ENCODE assay signal across 22 cellular contexts in the genomic region with DNA sequence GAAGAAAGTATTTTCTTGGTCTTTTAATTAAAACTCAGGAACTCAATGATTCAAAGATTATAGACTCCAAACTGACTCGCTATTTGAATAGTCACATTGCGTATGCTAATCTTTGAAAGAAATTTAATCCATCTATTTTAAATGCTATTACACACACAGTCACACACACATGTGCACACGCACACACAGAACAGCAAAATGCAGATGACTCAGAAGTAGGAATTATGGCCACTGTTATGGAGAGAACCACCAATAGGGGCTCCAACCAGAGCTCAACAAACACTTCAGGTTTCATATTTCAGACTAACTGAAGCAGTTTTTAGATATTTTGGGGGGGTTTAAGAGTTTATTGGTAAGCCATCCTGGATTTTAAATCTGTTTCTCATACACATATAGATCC.
DNase-seq lines count a peak whose midpoint lies in the region; ATAC-seq and TF ChIP-seq lines count a peak whose summit lies in the region.
"Had no signal": no experiment of that assay in that cellular context is flagged by ENCODE, and none has a peak within 500 bp of the region (broad histone marks: within the 10 kb centered on the region; RNA-seq: fewer than 3 reads in every experiment).

No MANE protein-coding gene starts in this region.

- intact Hi-C loops in MCF 10A (cut with micrococcal nuclease): no loop called here
- intact Hi-C loops in breast epithelium (cut with DNase I; ENCODE audit: low total_unique reads): no loop called here

- TF ChIP-seq POLR2A in breast epithelium (IDR thresholded peaks at IDR 0.05): no peak

- no peak overlapping the region for H3K27ac Mint-ChIP-seq in MCF 10A (ENCODE audit: low read depth, unreplicated experiment)
- H3K27ac Mint-ChIP-seq: CD4-positive, alpha-beta T cell; GM23338; natural killer cell; stimulated activated effector memory CD8-positive, alpha-beta T cell treated with anti-CD3 and anti-CD28 coated beads, Interleukin-12 subunit alpha, Interleukin-12 subunit beta, amount 100 ng/mL, for 72 hours; T-helper 17 cell had no signal

- POLR2A ChIA-PET in MCF 10A (lab: Yijun Ruan, JAX): no interaction called here

- H3K4me3 Mint-ChIP-seq in MCF 10A (ENCODE audit: unreplicated experiment): no peak overlapping the region
- H3K4me3 Mint-ChIP-seq: CD4-positive, alpha-beta T cell; GM23338; natural killer cell; stimulated activated effector memory CD8-positive, alpha-beta T cell treated with anti-CD3 and anti-CD28 coated beads, Interleukin-12 subunit alpha, Interleukin-12 subunit beta, amount 100 ng/mL, for 72 hours; T-helper 17 cell had no signal

- CTCF ChIA-PET in MCF 10A (lab: Yijun Ruan, JAX): no interaction called here

- H3K27ac ChIP-seq in breast epithelium (no peak overlapping the region), RWPE2 (ENCODE audit: poor library complexity, severe bottlenecking) (no peak overlapping the region), WERI-Rb-1 (no peak overlapping the region)
- H3K27ac ChIP-seq: dorsolateral prefrontal cortex, parathyroid adenoma, right lobe of liver, thoracic aorta had no signal

- TF ChIP-seq CTCF in MCF 10A (IDR thresholded peaks at IDR 0.05; ENCODE audit: unreplicated experiment) (no peak), breast epithelium (IDR thresholded peaks at IDR 0.05) (no peak), RWPE2 (IDR thresholded peaks at IDR 0.05; ENCODE audit: poor library complexity, severe bottlenecking) (no peak), fibroblast of pulmonary artery (IDR thresholded peaks at IDR 0.05; ENCODE audit: low read length, missing control alignments) (no peak), WERI-Rb-1 (IDR thresholded peaks at IDR 0.05; ENCODE audit: low read depth, low read length) (no peak)

- DNase-seq in MCF 10A (ENCODE audit: unreplicated experiment) (peak; percentile 4), breast epithelium (ENCODE audit: low spot score in 2 of 2) (no peak), RWPE2 (ENCODE audit: low spot score) (no peak), fibroblast of pulmonary artery (ENCODE audit: low read depth) (peak; percentile 1), NCI-H1436 treated with DMSO at 0.1 percent for 48 hours (lab: John Stamatoyannopoulos, UW) (no peak), WERI-Rb-1 (no peak)
- no peak for DNase-seq in activated CD8-positive, alpha-beta memory T cell treated with anti-CD3 and anti-CD28 coated beads, Interleukin-2, amount 50 U/mL, for 48 hours
- DNase-seq: activated CD4-positive, alpha-beta T cell treated with anti-CD3 and anti-CD28 coated beads, Interleukin-2, amount 50 U/mL, for 4 hours; activated gamma-delta T cell; CD4-positive, alpha-beta T cell; central memory CD4-positive, alpha-beta T cell; DMS79 treated with DMSO at 0.1 percent for 48 hours; dorsolateral prefrontal cortex; natural killer cell; NCI-H187 treated with DMSO at 0.1 percent for 48 hours; right lobe of liver; SHP77 treated with DMSO at 0.1 percent for 48 hours; T-helper 17 cell had no signal

- H3K9me3 ChIP-seq in breast epithelium (no peaks in the 10 kb centered on the region), RWPE2 (ENCODE audit: severe bottlenecking) (no peaks in the 10 kb centered on the region), WERI-Rb-1 (ENCODE audit: severe bottlenecking) (no peaks in the 10 kb centered on the region)
- H3K9me3 ChIP-seq: right lobe of liver, thoracic aorta had no signal

- no peaks in the 10 kb centered on the region for H3K36me3 ChIP-seq in breast epithelium
- no peaks in the 10 kb centered on the region for H3K36me3 ChIP-seq in RWPE2 (ENCODE audit: low read depth)
- no peaks in the 10 kb centered on the region for H3K36me3 ChIP-seq in WERI-Rb-1
- H3K36me3 ChIP-seq: thoracic aorta had no signal

- 0 out of 3 replicates have a peak, but pooled peaks have one; percentile 36 for ATAC-seq in RWPE2 (ENCODE audit: low read depth)
- ATAC-seq: GM23338; natural killer cell; right lobe of liver; stimulated activated effector memory CD8-positive, alpha-beta T cell treated with anti-CD3 and anti-CD28 coated beads, Interleukin-12 subunit alpha, Interleukin-12 subunit beta, amount 100 ng/mL, for 72 hours; T-helper 17 cell had no signal

- BruUV-seq in MCF 10A (replicated peaks; lab: Mats Ljungman, UMichigan): no TSS peak

- H3K9me3 Mint-ChIP-seq in MCF 10A (ENCODE audit: unreplicated experiment): peaks cover 1% of the 10 kb centered on the region
- H3K9me3 Mint-ChIP-seq: GM23338 had no signal

- no peaks in the 10 kb centered on the region for H3K27me3 Mint-ChIP-seq in MCF 10A (ENCODE audit: insufficient read depth, unreplicated experiment)
- H3K27me3 Mint-ChIP-seq: CD4-positive, alpha-beta T cell; T-helper 17 cell had no signal

- no peaks in the 10 kb centered on the region for H3K36me3 Mint-ChIP-seq in MCF 10A (ENCODE audit: insufficient read depth, unreplicated experiment)
- H3K36me3 Mint-ChIP-seq: natural killer cell; stimulated activated effector memory CD8-positive, alpha-beta T cell treated with anti-CD3 and anti-CD28 coated beads, Interleukin-12 subunit alpha, Interleukin-12 subunit beta, amount 100 ng/mL, for 72 hours had no signal

- H3K27me3 ChIP-seq in breast epithelium (no peaks in the 10 kb centered on the region), RWPE2 (ENCODE audit: insufficient read depth, poor library complexity, severe bottlenecking) (no peaks in the 10 kb centered on the region), WERI-Rb-1 (ENCODE audit: insufficient read depth, low read depth, severe bottlenecking) (no peaks in the 10 kb centered on the region)
- H3K27me3 ChIP-seq: right lobe of liver had no signal

- H3K4me3 ChIP-seq in breast epithelium (no peak overlapping the region), RWPE2 (ENCODE audit: severe bottlenecking) (no peak overlapping the region), fibroblast of pulmonary artery (replicated peaks; ENCODE audit: low read depth, low read length) (no peak overlapping the region), WERI-Rb-1 (ENCODE audit: low read depth, low read length) (no peak overlapping the region)
- H3K4me3 ChIP-seq: dorsolateral prefrontal cortex, GM23338, right lobe of liver, thoracic aorta had no signal

- H3K4me1 ChIP-seq in breast epithelium (no peaks in the 10 kb centered on the region), RWPE2 (ENCODE audit: insufficient read depth, poor library complexity, severe bottlenecking) (no peaks in the 10 kb centered on the region)
- H3K4me1 ChIP-seq: parathyroid adenoma, right lobe of liver had no signal

- no peaks in the 10 kb centered on the region for H3K4me1 Mint-ChIP-seq in MCF 10A (ENCODE audit: insufficient read depth, unreplicated experiment)
- H3K4me1 Mint-ChIP-seq: GM23338; natural killer cell; stimulated activated effector memory CD8-positive, alpha-beta T cell treated with anti-CD3 and anti-CD28 coated beads, Interleukin-12 subunit alpha, Interleukin-12 subunit beta, amount 100 ng/mL, for 72 hours; T-helper 17 cell had no signal

Comparison
In these comparisons a context has a peak if more than half of its experiments do, and no peak if none do; other contexts are left out.
1. DNase-seq: peak in MCF 10A (single experiment) and fibroblast of pulmonary artery (single experiment); none in breast epithelium (0 of 2), RWPE2 (single experiment), NCI-H1436 treated with DMSO at 0.1 percent for 48 hours (single experiment), WERI-Rb-1 (single experiment) and activated CD8-positive, alpha-beta memory T cell treated with anti-CD3 and anti-CD28 coated beads, Interleukin-2, amount 50 U/mL, for 48 hours (single experiment).